1 cellular context compared by ENCODE assay signal in the genomic region with DNA sequence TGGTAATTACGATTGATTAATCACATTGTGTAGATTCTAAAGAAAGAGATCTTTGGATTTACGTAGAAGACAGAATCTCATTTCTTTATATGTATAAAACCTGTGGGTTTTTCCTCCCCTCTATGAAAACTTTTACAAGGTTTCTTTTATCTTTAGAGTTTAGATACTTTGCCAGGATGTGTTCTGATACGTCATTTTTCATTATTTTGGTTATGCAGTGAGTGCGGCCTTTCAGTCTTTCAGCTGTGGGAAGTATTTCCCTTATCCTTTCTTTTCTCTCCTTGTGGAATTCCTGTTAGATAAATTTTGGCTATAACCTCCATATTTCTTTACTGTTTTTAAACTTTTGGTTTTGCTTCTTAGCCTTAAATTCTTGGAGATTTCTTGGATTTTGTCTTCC.
TF ChIP-seq lines count a peak whose summit lies in the region.

No MANE protein-coding gene starts in this region.

TF ChIP-seq in SK-N-SH, 30 proteins besides CTCF, POLR2A, EP300 and RAD21 (continued from another document):
- TF ChIP-seq, protein P1, sequence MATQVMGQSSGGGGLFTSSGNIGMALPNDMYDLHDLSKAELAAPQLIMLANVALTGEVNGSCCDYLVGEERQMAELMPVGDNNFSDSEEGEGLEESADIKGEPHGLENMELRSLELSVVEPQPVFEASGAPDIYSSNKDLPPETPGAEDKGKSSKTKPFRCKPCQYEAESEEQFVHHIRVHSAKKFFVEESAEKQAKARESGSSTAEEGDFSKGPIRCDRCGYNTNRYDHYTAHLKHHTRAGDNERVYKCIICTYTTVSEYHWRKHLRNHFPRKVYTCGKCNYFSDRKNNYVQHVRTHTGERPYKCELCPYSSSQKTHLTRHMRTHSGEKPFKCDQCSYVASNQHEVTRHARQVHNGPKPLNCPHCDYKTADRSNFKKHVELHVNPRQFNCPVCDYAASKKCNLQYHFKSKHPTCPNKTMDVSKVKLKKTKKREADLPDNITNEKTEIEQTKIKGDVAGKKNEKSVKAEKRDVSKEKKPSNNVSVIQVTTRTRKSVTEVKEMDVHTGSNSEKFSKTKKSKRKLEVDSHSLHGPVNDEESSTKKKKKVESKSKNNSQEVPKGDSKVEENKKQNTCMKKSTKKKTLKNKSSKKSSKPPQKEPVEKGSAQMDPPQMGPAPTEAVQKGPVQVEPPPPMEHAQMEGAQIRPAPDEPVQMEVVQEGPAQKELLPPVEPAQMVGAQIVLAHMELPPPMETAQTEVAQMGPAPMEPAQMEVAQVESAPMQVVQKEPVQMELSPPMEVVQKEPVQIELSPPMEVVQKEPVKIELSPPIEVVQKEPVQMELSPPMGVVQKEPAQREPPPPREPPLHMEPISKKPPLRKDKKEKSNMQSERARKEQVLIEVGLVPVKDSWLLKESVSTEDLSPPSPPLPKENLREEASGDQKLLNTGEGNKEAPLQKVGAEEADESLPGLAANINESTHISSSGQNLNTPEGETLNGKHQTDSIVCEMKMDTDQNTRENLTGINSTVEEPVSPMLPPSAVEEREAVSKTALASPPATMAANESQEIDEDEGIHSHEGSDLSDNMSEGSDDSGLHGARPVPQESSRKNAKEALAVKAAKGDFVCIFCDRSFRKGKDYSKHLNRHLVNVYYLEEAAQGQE (IDR thresholded peaks at IDR 0.05; ENCODE audit: low read depth, low read length): no peak
- TF ChIP-seq, protein P2, sequence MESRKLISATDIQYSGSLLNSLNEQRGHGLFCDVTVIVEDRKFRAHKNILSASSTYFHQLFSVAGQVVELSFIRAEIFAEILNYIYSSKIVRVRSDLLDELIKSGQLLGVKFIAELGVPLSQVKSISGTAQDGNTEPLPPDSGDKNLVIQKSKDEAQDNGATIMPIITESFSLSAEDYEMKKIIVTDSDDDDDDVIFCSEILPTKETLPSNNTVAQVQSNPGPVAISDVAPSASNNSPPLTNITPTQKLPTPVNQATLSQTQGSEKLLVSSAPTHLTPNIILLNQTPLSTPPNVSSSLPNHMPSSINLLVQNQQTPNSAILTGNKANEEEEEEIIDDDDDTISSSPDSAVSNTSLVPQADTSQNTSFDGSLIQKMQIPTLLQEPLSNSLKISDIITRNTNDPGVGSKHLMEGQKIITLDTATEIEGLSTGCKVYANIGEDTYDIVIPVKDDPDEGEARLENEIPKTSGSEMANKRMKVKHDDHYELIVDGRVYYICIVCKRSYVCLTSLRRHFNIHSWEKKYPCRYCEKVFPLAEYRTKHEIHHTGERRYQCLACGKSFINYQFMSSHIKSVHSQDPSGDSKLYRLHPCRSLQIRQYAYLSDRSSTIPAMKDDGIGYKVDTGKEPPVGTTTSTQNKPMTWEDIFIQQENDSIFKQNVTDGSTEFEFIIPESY (IDR thresholded peaks at IDR 0.05; ENCODE audit: borderline replicate concordance, low read depth): no peak
- TF ChIP-seq, protein P3, sequence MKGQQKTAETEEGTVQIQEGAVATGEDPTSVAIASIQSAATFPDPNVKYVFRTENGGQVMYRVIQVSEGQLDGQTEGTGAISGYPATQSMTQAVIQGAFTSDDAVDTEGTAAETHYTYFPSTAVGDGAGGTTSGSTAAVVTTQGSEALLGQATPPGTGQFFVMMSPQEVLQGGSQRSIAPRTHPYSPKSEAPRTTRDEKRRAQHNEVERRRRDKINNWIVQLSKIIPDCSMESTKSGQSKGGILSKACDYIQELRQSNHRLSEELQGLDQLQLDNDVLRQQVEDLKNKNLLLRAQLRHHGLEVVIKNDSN (IDR thresholded peaks at IDR 0.05; ENCODE audit: borderline replicate concordance, low read depth): no peak
- TF ChIP-seq MEF2A (IDR thresholded peaks at IDR 0.05; ENCODE audit: borderline replicate concordance, low read depth) (no peak), TEAD4 (IDR thresholded peaks at IDR 0.05; ENCODE audit: borderline replicate concordance, insufficient read depth) (no peak), RXRA (IDR thresholded peaks at IDR 0.05; ENCODE audit: borderline replicate concordance, low read depth) (no peak), NFIC (IDR thresholded peaks at IDR 0.05; ENCODE audit: borderline replicate concordance) (no peak)
